7 cellular contexts compared by ENCODE assay signal in the genomic region with DNA sequence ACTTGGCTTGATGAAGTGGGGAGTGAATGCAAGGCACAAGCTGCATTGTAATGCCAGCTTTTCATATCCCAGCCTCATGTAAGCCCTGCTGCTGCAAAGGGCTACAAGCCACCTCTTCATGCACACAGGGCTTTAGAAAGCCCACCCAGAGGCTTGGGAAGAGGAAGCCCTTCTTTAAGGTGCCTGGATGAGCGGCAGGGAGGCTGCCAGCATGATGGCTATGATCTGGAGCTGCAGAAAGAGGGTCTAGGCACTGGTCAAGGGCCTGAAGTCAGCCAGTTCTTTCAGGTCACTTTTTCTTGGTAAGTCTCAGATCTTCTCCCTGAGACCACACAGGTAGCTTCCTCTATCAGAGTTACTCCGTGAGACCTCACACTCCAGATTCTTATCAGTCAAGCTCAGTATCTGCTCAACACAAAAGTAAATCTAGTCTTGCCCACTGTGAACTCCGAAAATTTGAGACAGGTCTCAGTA.
DNase-seq lines count a peak whose midpoint lies in the region; ATAC-seq, FAIRE-seq and TF ChIP-seq lines count a peak whose summit lies in the region.
"Not testable (repeated sequence)": the region's sequence is repeated elsewhere in the genome, so short reads cannot be mapped to it uniquely, and the experiment has no call there.

No MANE protein-coding gene starts in this region.

- not testable (repeated sequence) for BruUV-seq in K562 (replicated peaks; lab: Mats Ljungman, UMichigan)

- peak; percentile 5 for ATAC-seq in CD4-positive, alpha-beta T cell (ENCODE audit: poor library complexity)
- ATAC-seq in RWPE2 (ENCODE audit: low read depth) = peak; percentile 17
- ATAC-seq in activated T-cell treated with anti-CD3 and anti-CD28 coated beads, Interleukin-2, amount 50 U/mL, for 72 hours (replicated peaks in 1 of 2) = peak; percentile 21 to 30
- ATAC-seq in K562 = peak; percentile 61
- ATAC-seq in left lobe of liver = peak; percentile 43
- peak; percentile 14 to 37 for ATAC-seq in naive thymus-derived CD8-positive, alpha-beta T cell
- ATAC-seq in stimulated activated naive CD8-positive, alpha-beta T cell treated with anti-CD3 and anti-CD28 coated beads, Interleukin-15, Interleukin-2, amounts not matched to agents 100 U/mL and 50 U/mL, for 24 hours = peak; percentile 5

- H3K9me1 ChIP-seq in K562 (ENCODE audit: control insufficient read depth, insufficient read depth, low read length) = not testable (repeated sequence)

- H3K4me1 Mint-ChIP-seq in CD4-positive, alpha-beta T cell (ENCODE audit: low read depth); activated T-cell treated with anti-CD3 and anti-CD28 coated beads, Interleukin-2, amount 50 U/mL, for 72 hours (ENCODE audit: low read depth); naive thymus-derived CD8-positive, alpha-beta T cell: not testable (repeated sequence)

- TF ChIP-seq EP300 in K562 (IDR thresholded peaks at IDR 0.05; ENCODE audit: low read length) = not testable (repeated sequence)

- H3K9ac ChIP-seq in K562 (ENCODE audit: insufficient read depth in 1 of 2, low read depth in 2 of 2, low read length in 2 of 2) = not testable (repeated sequence)

- WGBS in K562 (ENCODE audit: insufficient coverage, low coverage, missing lambda C conversion rate) = no CpG with 5 or more reads among the region's 3 CpGs

- H3K79me2 ChIP-seq in K562 (ENCODE audit: control insufficient read depth, insufficient read depth, low read length) = not testable (repeated sequence)

- FAIRE-seq in K562 (lab: Jason Lieb, UNC) = not testable (repeated sequence)

- not testable (repeated sequence) for H2AFZ ChIP-seq in K562 (ENCODE audit: low read depth, low read length)

- H3K36me3 Mint-ChIP-seq in CD4-positive, alpha-beta T cell (ENCODE audit: low read depth); activated T-cell treated with anti-CD3 and anti-CD28 coated beads, Interleukin-2, amount 50 U/mL, for 72 hours (ENCODE audit: insufficient read depth in 2 of 2); naive thymus-derived CD8-positive, alpha-beta T cell: not testable (repeated sequence)

- H3K4me3 Mint-ChIP-seq in CD4-positive, alpha-beta T cell; activated T-cell treated with anti-CD3 and anti-CD28 coated beads, Interleukin-2, amount 50 U/mL, for 72 hours; naive thymus-derived CD8-positive, alpha-beta T cell: not testable (repeated sequence)

- in situ Hi-C loops in K562 (cut with MboI) = not testable (repeated sequence)

- not testable (repeated sequence) for TF ChIP-seq CTCF in CD4-positive, alpha-beta T cell (IDR thresholded peaks at IDR 0.05); RWPE2 (IDR thresholded peaks at IDR 0.05; ENCODE audit: poor library complexity, severe bottlenecking); K562 (IDR thresholded peaks at IDR 0.05 in 2 of 3, conservative IDR thresholded peaks at IDR 0.05 in 1 of 3; ENCODE audit: insufficient read depth in 2 of 3, low read depth in 1 of 3, low read length in 3 of 3)

- intact Hi-C loops in CD4-positive, alpha-beta T cell (cut with DNase I, micrococcal nuclease); K562 (cut with micrococcal nuclease): not testable (repeated sequence)

- not testable (repeated sequence) for H3K4me3 ChIP-seq in RWPE2 (ENCODE audit: severe bottlenecking); K562

- H3K4me1 ChIP-seq in RWPE2 (ENCODE audit: insufficient read depth, poor library complexity, severe bottlenecking); K562 (replicated peaks in 1 of 2; ENCODE audit: control insufficient read depth in 2 of 2, insufficient read depth in 2 of 2, low read length in 2 of 2): not testable (repeated sequence)

- H3K27me3 Mint-ChIP-seq in CD4-positive, alpha-beta T cell; activated T-cell treated with anti-CD3 and anti-CD28 coated beads, Interleukin-2, amount 50 U/mL, for 72 hours (ENCODE audit: low read depth); naive thymus-derived CD8-positive, alpha-beta T cell: not testable (repeated sequence)

- not testable (repeated sequence) for DNase-seq in CD4-positive, alpha-beta T cell; RWPE2 (ENCODE audit: low spot score); activated T-cell treated with anti-CD3 and anti-CD28 coated beads, Interleukin-2, amount 50 U/mL, for 72 hours; K562 (ENCODE audit: extremely low read depth in 1 of 4, low spot score in 3 of 4); left lobe of liver (ENCODE audit: low spot score); naive thymus-derived CD8-positive, alpha-beta T cell; stimulated activated naive CD8-positive, alpha-beta T cell treated with anti-CD3 and anti-CD28 coated beads, Interleukin-15, Interleukin-2, amounts not matched to agents 100 U/mL and 50 U/mL, for 24 hours

- not testable (repeated sequence) for H3K9me3 Mint-ChIP-seq in CD4-positive, alpha-beta T cell; activated T-cell treated with anti-CD3 and anti-CD28 coated beads, Interleukin-2, amount 50 U/mL, for 72 hours; naive thymus-derived CD8-positive, alpha-beta T cell

- not testable (repeated sequence) for H3K4me2 ChIP-seq in K562 (ENCODE audit: insufficient read depth, low read length)

- H4K20me1 ChIP-seq in K562 (replicated peaks; ENCODE audit: control insufficient read depth, insufficient read depth, low read length) = not testable (repeated sequence)

- H3K27ac ChIP-seq in CD4-positive, alpha-beta T cell (ENCODE audit: low read depth, low read length); RWPE2 (ENCODE audit: poor library complexity, severe bottlenecking); K562 (ENCODE audit: extremely low read depth, low read depth, low read length): not testable (repeated sequence)

- H3K27me3 ChIP-seq in CD4-positive, alpha-beta T cell (ENCODE audit: control insufficient read depth, insufficient read depth, low read length); RWPE2 (ENCODE audit: insufficient read depth, poor library complexity, severe bottlenecking); K562 (ENCODE audit: control insufficient read depth in 2 of 2, insufficient read depth in 2 of 2, low read length in 2 of 2): not testable (repeated sequence)

- CTCF ChIA-PET in CD4-positive, alpha-beta T cell (lab: Charles Lee); K562 (lab: Yijun Ruan, JAX; ENCODE audit: low intra/inter-chr PET ratio): not testable (repeated sequence)

- H3K27ac Mint-ChIP-seq in CD4-positive, alpha-beta T cell; activated T-cell treated with anti-CD3 and anti-CD28 coated beads, Interleukin-2, amount 50 U/mL, for 72 hours; naive thymus-derived CD8-positive, alpha-beta T cell: not testable (repeated sequence)

- H3K36me3 ChIP-seq in RWPE2 (ENCODE audit: low read depth); K562 (ENCODE audit: control insufficient read depth, insufficient read depth, low read length): not testable (repeated sequence)

- POLR2A ChIA-PET in CD4-positive, alpha-beta T cell (lab: Charles Lee); K562 (lab: Yijun Ruan, JAX); naive thymus-derived CD8-positive, alpha-beta T cell (lab: Charles Lee): not testable (repeated sequence)

- TF ChIP-seq RAD21 in K562 (CRISPR knock-in tag; conservative IDR thresholded peaks at IDR 0.05 in 1 of 2, IDR thresholded peaks at IDR 0.05 in 1 of 2) = not testable (repeated sequence)

- H3K9me3 ChIP-seq in CD4-positive, alpha-beta T cell (ENCODE audit: control insufficient read depth, low read length); RWPE2 (ENCODE audit: severe bottlenecking); K562 (replicated peaks; ENCODE audit: control insufficient read depth, insufficient read depth, low read depth, low read length): not testable (repeated sequence)

- not testable (repeated sequence) for TF ChIP-seq POLR2A in K562 (conservative IDR thresholded peaks at IDR 0.05)

Comparison
In these comparisons a context has a peak if more than half of its experiments do, and no peak if none do; other contexts are left out.
1. ATAC-seq: peak in every context shown above with its lines; median percentile 61 in K562; 43 in left lobe of liver; 26 in activated T-cell treated with anti-CD3 and anti-CD28 coated beads, Interleukin-2, amount 50 U/mL, for 72 hours; 26 in naive thymus-derived CD8-positive, alpha-beta T cell; 17 in RWPE2; 5 in CD4-positive, alpha-beta T cell; 5 in stimulated activated naive CD8-positive, alpha-beta T cell treated with anti-CD3 and anti-CD28 coated beads, Interleukin-15, Interleukin-2, amounts not matched to agents 100 U/mL and 50 U/mL, for 24 hours.